In genomic region chr14:85744573-85744972, GRCh38 we compare ENCODE assay signal across 30 cellular contexts.
"Had no signal": no experiment of that assay in that cellular context is flagged by ENCODE, and none has a peak within 500 bp of the region (broad histone marks: within the 10 kb centered on the region; RNA-seq: fewer than 3 reads in every experiment).

No MANE protein-coding gene starts in this region.

- H3K4me3 ChIP-seq: adrenal gland, ascending aorta, body of pancreas, breast epithelium, cardiac muscle cell had no signal

- DNase-seq: activated effector memory CD4-positive, alpha-beta T cell treated with anti-CD3 and anti-CD28 coated beads, Interleukin-2, amount 50 U/mL, for 16 hours; activated effector memory CD4-positive, alpha-beta T cell treated with Interleukin-2 at 50 U/mL for 16 hours; activated gamma-delta T cell; activated gamma-delta T cell treated with Interleukin-2 at 50 U/mL for 16 hours; activated naive CD4-positive, alpha-beta T cell; activated naive CD4-positive, alpha-beta T cell treated with anti-CD3 and anti-CD28 coated beads for 36 hours; activated naive CD4-positive, alpha-beta T cell treated with anti-CD3 and anti-CD28 coated beads, Interleukin-2, amount 10 ng/mL, durations not matched to agents 7 days and 5 days; activated naive CD4-positive, alpha-beta T cell treated with anti-CD3 and anti-CD28 coated beads, Interleukin-2, amount 50 U/mL, for 16 hours; activated naive CD4-positive, alpha-beta T cell treated with Interleukin-2 at 50 U/mL for 16 hours; activated naive CD8-positive, alpha-beta T cell treated with anti-CD3 and anti-CD28 coated beads for 36 hours; activated naive CD8-positive, alpha-beta T cell treated with anti-CD3 and anti-CD28 coated beads, Interleukin-2, amount 10 ng/mL, durations not matched to agents 7 days and 5 days; activated naive CD8-positive, alpha-beta T cell treated with anti-CD3 and anti-CD28 coated beads, Interleukin-2, amount 50 U/mL, for 24 hours; activated T-cell treated with anti-CD3 and anti-CD28 coated beads, Interleukin-2, amount 50 U/mL, for 1 hour; activated T-cell treated with anti-CD3 and anti-CD28 coated beads, Interleukin-2, amount 50 U/mL, for 24 hours; activated T-cell treated with anti-CD3 and anti-CD28 coated beads, Interleukin-2, amount 50 U/mL, for 4 hours; activated T-cell treated with anti-CD3 and anti-CD28 coated beads, Interleukin-2, amount 50 U/mL, for 48 hours; activated T-cell treated with anti-CD3 and anti-CD28 coated beads, Interleukin-2, amount 50 U/mL, for 72 hours; adrenal gland; amniotic stem cell; amygdala; anterior cingulate cortex; aorta; body of pancreas; brain microvascular endothelial cell; caudate nucleus; central memory CD4-positive, alpha-beta T cell; cerebellar nuclear complex had no signal

- H3K27ac ChIP-seq: adrenal gland, ascending aorta, body of pancreas, brain microvascular endothelial cell, breast epithelium, cardiac muscle cell had no signal

- H3K36me3 ChIP-seq: adrenal gland, ascending aorta, brain microvascular endothelial cell, breast epithelium, cardiac muscle cell had no signal

- H3K9me3 ChIP-seq: adrenal gland, ascending aorta, breast epithelium had no signal

- H3K27me3 ChIP-seq: adrenal gland, ascending aorta, body of pancreas, brain microvascular endothelial cell, breast epithelium, cardiac muscle cell had no signal
